19 cellular contexts compared by ENCODE assay signal in the genomic region with DNA sequence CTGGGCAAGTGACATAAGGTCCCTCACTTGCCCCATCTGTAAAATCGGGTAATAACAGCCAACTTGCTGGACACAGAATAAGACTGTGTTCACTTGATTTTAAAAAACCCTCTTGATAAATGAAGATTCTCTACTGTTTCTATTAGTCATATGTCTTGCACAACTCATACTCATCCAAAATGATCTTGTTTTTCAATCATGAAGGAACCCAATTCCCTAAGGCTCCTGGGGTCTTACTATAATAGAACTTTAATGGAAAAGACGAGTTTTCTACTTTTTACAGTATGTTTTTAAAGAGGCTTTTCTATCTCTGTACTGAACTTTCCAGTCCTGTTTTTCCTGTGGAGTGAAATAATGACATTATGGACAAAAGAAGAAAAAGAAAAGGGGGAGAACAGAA.
DNase-seq lines count a peak whose midpoint lies in the region; ATAC-seq and TF ChIP-seq lines count a peak whose summit lies in the region.
"Had no signal": no experiment of that assay in that cellular context is flagged by ENCODE, and none has a peak within 500 bp of the region (broad histone marks: within the 10 kb centered on the region; RNA-seq: fewer than 3 reads in every experiment).

No MANE protein-coding gene starts in this region.

- H3K9me2 ChIP-seq in SK-N-SH, result no peaks in the 10 kb centered on the region
- no peaks in the 10 kb centered on the region for H3K9me2 ChIP-seq in OCI-LY1 (ENCODE audit: low read depth, low read length)

- H3K27ac ChIP-seq in SK-N-SH (ENCODE audit: low read depth in 2 of 2, low read length in 1 of 2) (peak overlapping the region in 1 of 2 experiments; percentile 54; a peak in 1 of 4 replicates), OCI-LY1 (ENCODE audit: low read depth, low read length, poor library complexity, severe bottlenecking) (peak overlapping the region; percentile 90), testis (no peak overlapping the region)
- H3K27ac ChIP-seq: VCaP had no signal

- no peaks in the 10 kb centered on the region for H3K27me3 ChIP-seq in SK-N-SH (ENCODE audit: insufficient read depth)
- no peaks in the 10 kb centered on the region for H3K27me3 ChIP-seq in OCI-LY1 (ENCODE audit: insufficient read depth, low read length)
- H3K27me3 ChIP-seq in testis, result no peaks in the 10 kb centered on the region

- WGBS in SK-N-SH (ENCODE audit: low lambda C conversion rate), result 65% methylated on average over 2 of the region's 2 CpGs
- 71 to 83% methylated on average over 2 of the region's 2 CpGs for WGBS in testis, 2 donors

- peaks cover 11 to 14% of the 10 kb centered on the region in 2 experiments; a peak in 3 of 4 replicates for H3K4me1 ChIP-seq in SK-N-SH (ENCODE audit: control insufficient read depth in 1 of 2, insufficient read depth in 2 of 2, low read depth in 1 of 2, low read length in 1 of 2)
- H3K4me1 ChIP-seq in OCI-LY1 (ENCODE audit: insufficient read depth, low read length, severe bottlenecking), result peaks cover 75% of the 10 kb centered on the region
- H3K4me1 ChIP-seq in testis, result no peaks in the 10 kb centered on the region

- DNase-seq in SK-N-SH (no peak), fibroblast of pulmonary artery (ENCODE audit: low read depth) (peak; percentile 28), testis (no peak), NCI-H187 (lab: John Stamatoyannopoulos, UW) (no peak)
- DNase-seq in stimulated activated effector memory CD8-positive, alpha-beta T cell treated with anti-CD3 and anti-CD28 coated beads, Interleukin-12 subunit alpha, Interleukin-12 subunit beta, amount 100 ng/mL, for 72 hours (ENCODE audit: low spot score in 2 of 2), result no peak
- DNase-seq in activated CD8-positive, alpha-beta memory T cell treated with anti-CD3 and anti-CD28 coated beads, Interleukin-2, amount 50 U/mL, for 4 hours, result no peak
- DNase-seq: 8988T; COR-L47; effector CD8-positive, alpha-beta T cell; MM.1S; mucosa of descending colon; NCI-H2171; stimulated activated CD4-positive, alpha-beta T cell treated with anti-CD3 and anti-CD28 coated beads, Interleukin-4, amount 100 ng/mL, for 4 hours; stimulated activated naive CD8-positive, alpha-beta T cell treated with anti-CD3 and anti-CD28 coated beads, Interleukin-15, amount 100 ng/mL, for 72 hours had no signal

- H3K27ac Mint-ChIP-seq in stimulated activated effector memory CD8-positive, alpha-beta T cell treated with anti-CD3 and anti-CD28 coated beads, Interleukin-12 subunit alpha, Interleukin-12 subunit beta, amount 100 ng/mL, for 72 hours, result peak overlapping the region; percentile 49
- H3K27ac Mint-ChIP-seq: progenitor cell of endocrine pancreas; stimulated activated naive CD8-positive, alpha-beta T cell treated with anti-CD3 and anti-CD28 coated beads, Interleukin-15, amount 100 ng/mL, for 72 hours had no signal

- H3K79me2 ChIP-seq in SK-N-SH (ENCODE audit: insufficient read depth), result peaks cover 17% of the 10 kb centered on the region
- peaks cover 6% of the 10 kb centered on the region; the same call in 1 of the 2 replicates for H3K79me2 ChIP-seq in OCI-LY1 (ENCODE audit: insufficient read depth, low read length)

- H2AFZ ChIP-seq in SK-N-SH (ENCODE audit: low read depth) (0 out of 2 replicates have a peak overlapping the region, but pooled peaks have one; percentile 22), OCI-LY1 (ENCODE audit: low read length) (no peak overlapping the region)

- no peak for ATAC-seq in SK-N-SH treated with all-trans-retinoic acid at 6 μM for 48 hours
- no peak for ATAC-seq in stimulated activated effector memory CD8-positive, alpha-beta T cell treated with anti-CD3 and anti-CD28 coated beads, Interleukin-12 subunit alpha, Interleukin-12 subunit beta, amount 100 ng/mL, for 72 hours
- ATAC-seq: HCT116; mucosa of descending colon; stimulated activated naive CD8-positive, alpha-beta T cell treated with anti-CD3 and anti-CD28 coated beads, Interleukin-15, amount 100 ng/mL, for 72 hours had no signal

- TF ChIP-seq EP300 in SK-N-SH (IDR thresholded peaks at IDR 0.05; ENCODE audit: borderline replicate concordance in 1 of 2, low read depth in 1 of 2, low read length in 1 of 2), result no peak

- CTCF ChIA-PET in SK-N-SH (lab: Yijun Ruan, JAX), result interaction anchor here (1.2 to 1.5 kb wide), 2 partner anchors 9 to 57 kb away, joined by 3 read pairs; no protein-coding TSS in a partner anchor

- peaks cover 60% of the 10 kb centered on the region for H3K36me3 Mint-ChIP-seq in stimulated activated effector memory CD8-positive, alpha-beta T cell treated with anti-CD3 and anti-CD28 coated beads, Interleukin-12 subunit alpha, Interleukin-12 subunit beta, amount 100 ng/mL, for 72 hours

- H3K9me3 ChIP-seq in SK-N-SH (no peaks in the 10 kb centered on the region), OCI-LY1 (ENCODE audit: low read length) (no peaks in the 10 kb centered on the region), testis (no peaks in the 10 kb centered on the region)
- H3K9me3 ChIP-seq: mucosa of descending colon had no signal

- H3K36me3 ChIP-seq in SK-N-SH (replicated peaks in 1 of 2; ENCODE audit: control insufficient read depth in 1 of 2, insufficient read depth in 2 of 2, low read length in 1 of 2), result peaks cover 5 to 9% of the 10 kb centered on the region in 2 experiments
- H3K36me3 ChIP-seq in OCI-LY1 (ENCODE audit: insufficient read depth, low read length), result peaks cover 18% of the 10 kb centered on the region
- H3K36me3 ChIP-seq in testis (ENCODE audit: low read depth, missing control alignments), result no peaks in the 10 kb centered on the region

- TF ChIP-seq CTCF in SK-N-SH (IDR thresholded peaks at IDR 0.05), result no peak
- no peak for TF ChIP-seq CTCF in OCI-LY1 (IDR thresholded peaks at IDR 0.05; ENCODE audit: low read length)
- TF ChIP-seq CTCF in fibroblast of pulmonary artery (IDR thresholded peaks at IDR 0.05; ENCODE audit: low read length, missing control alignments), result no peak
- no peak for TF ChIP-seq CTCF in testis (IDR thresholded peaks at IDR 0.05)

- H3F3A ChIP-seq in SK-N-SH (replicated peaks; ENCODE audit: insufficient read depth), result no peaks in the 10 kb centered on the region
- H3F3A ChIP-seq in OCI-LY1 (ENCODE audit: insufficient read depth, low read length), result no peaks in the 10 kb centered on the region

- H3K4me2 ChIP-seq in SK-N-SH (peak overlapping the region; percentile 45; the same call in 1 of the 2 replicates), OCI-LY1 (ENCODE audit: low read length) (no peak overlapping the region)

- POLR2A ChIA-PET in SK-N-SH (lab: Yijun Ruan, JAX), result no interaction called here

- H3K4me3 ChIP-seq in SK-N-SH (ENCODE audit: low read depth in 2 of 2, low read length in 1 of 2) (no peak overlapping the region), OCI-LY1 (ENCODE audit: low read depth, low read length, poor library complexity, severe bottlenecking) (no peak overlapping the region), fibroblast of pulmonary artery (replicated peaks; ENCODE audit: low read depth, low read length) (no peak overlapping the region), testis (no peak overlapping the region)
- H3K4me3 ChIP-seq: mucosa of descending colon had no signal

- no peak overlapping the region for H3K4me3 Mint-ChIP-seq in stimulated activated effector memory CD8-positive, alpha-beta T cell treated with anti-CD3 and anti-CD28 coated beads, Interleukin-12 subunit alpha, Interleukin-12 subunit beta, amount 100 ng/mL, for 72 hours
- H3K4me3 Mint-ChIP-seq: stimulated activated naive CD8-positive, alpha-beta T cell treated with anti-CD3 and anti-CD28 coated beads, Interleukin-15, amount 100 ng/mL, for 72 hours had no signal

- H3K9ac ChIP-seq in SK-N-SH (no peak overlapping the region), OCI-LY1 (ENCODE audit: low read length) (no peak overlapping the region)

- peaks cover 46% of the 10 kb centered on the region for H3K4me1 Mint-ChIP-seq in stimulated activated effector memory CD8-positive, alpha-beta T cell treated with anti-CD3 and anti-CD28 coated beads, Interleukin-12 subunit alpha, Interleukin-12 subunit beta, amount 100 ng/mL, for 72 hours

- no peak for TF ChIP-seq POLR2A in testis (IDR thresholded peaks at IDR 0.05)

- no peak for TF ChIP-seq RAD21 in SK-N-SH (IDR thresholded peaks at IDR 0.05; ENCODE audit: low read length)

- H3K9me3 Mint-ChIP-seq in stimulated activated effector memory CD8-positive, alpha-beta T cell treated with anti-CD3 and anti-CD28 coated beads, Interleukin-12 subunit alpha, Interleukin-12 subunit beta, amount 100 ng/mL, for 72 hours, result peaks cover 3% of the 10 kb centered on the region
- H3K9me3 Mint-ChIP-seq: stimulated activated naive CD8-positive, alpha-beta T cell treated with anti-CD3 and anti-CD28 coated beads, Interleukin-15, amount 100 ng/mL, for 72 hours had no signal

- no peaks in the 10 kb centered on the region for H4K20me1 ChIP-seq in SK-N-SH (ENCODE audit: insufficient read depth)
- H4K20me1 ChIP-seq in OCI-LY1 (ENCODE audit: insufficient read depth, low read length), result no peaks in the 10 kb centered on the region

- intact Hi-C loops in testis (cut with DNase I; ENCODE audit: low total_unique reads), result no loop called here

TF ChIP-seq in SK-N-SH, 30 proteins besides CTCF, POLR2A, EP300 and RAD21 (continues in another document):
- TF ChIP-seq RFX5 (IDR thresholded peaks at IDR 0.05; ENCODE audit: low read length), result no peak

TF ChIP-seq in SK-N-SH treated with all-trans-retinoic acid at 6 μM for 48 hours, 23 proteins besides CTCF, POLR2A, EP300 and RAD21 (continues in another document):
- TF ChIP-seq OSR1 (CRISPR knock-in tag; IDR thresholded peaks at IDR 0.05) (no peak), ZNF565 (CRISPR knock-in tag; conservative IDR thresholded peaks at IDR 0.05; ENCODE audit: low read depth) (no peak), TOX (CRISPR knock-in tag; IDR thresholded peaks at IDR 0.05; ENCODE audit: borderline replicate concordance) (no peak), ISL1 (CRISPR knock-in tag; IDR thresholded peaks at IDR 0.05) (no peak), ZFP30 (CRISPR knock-in tag; IDR thresholded peaks at IDR 0.05) (no peak), ZNF8 (CRISPR knock-in tag; IDR thresholded peaks at IDR 0.05) (no peak), TCF4 (CRISPR knock-in tag; IDR thresholded peaks at IDR 0.05; ENCODE audit: borderline replicate concordance) (no peak)
- TF ChIP-seq, protein P1, sequence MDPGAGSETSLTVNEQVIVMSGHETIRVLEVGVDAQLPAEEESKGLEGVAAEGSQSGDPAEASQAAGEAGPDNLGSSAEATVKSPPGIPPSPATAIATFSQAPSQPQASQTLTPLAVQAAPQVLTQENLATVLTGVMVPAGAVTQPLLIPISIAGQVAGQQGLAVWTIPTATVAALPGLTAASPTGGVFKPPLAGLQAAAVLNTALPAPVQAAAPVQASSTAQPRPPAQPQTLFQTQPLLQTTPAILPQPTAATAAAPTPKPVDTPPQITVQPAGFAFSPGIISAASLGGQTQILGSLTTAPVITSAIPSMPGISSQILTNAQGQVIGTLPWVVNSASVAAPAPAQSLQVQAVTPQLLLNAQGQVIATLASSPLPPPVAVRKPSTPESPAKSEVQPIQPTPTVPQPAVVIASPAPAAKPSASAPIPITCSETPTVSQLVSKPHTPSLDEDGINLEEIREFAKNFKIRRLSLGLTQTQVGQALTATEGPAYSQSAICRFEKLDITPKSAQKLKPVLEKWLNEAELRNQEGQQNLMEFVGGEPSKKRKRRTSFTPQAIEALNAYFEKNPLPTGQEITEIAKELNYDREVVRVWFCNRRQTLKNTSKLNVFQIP (CRISPR knock-in tag; IDR thresholded peaks at IDR 0.05; ENCODE audit: borderline replicate concordance, low read depth), result no peak
